8 cellular contexts compared by ENCODE assay signal in the genomic region with DNA sequence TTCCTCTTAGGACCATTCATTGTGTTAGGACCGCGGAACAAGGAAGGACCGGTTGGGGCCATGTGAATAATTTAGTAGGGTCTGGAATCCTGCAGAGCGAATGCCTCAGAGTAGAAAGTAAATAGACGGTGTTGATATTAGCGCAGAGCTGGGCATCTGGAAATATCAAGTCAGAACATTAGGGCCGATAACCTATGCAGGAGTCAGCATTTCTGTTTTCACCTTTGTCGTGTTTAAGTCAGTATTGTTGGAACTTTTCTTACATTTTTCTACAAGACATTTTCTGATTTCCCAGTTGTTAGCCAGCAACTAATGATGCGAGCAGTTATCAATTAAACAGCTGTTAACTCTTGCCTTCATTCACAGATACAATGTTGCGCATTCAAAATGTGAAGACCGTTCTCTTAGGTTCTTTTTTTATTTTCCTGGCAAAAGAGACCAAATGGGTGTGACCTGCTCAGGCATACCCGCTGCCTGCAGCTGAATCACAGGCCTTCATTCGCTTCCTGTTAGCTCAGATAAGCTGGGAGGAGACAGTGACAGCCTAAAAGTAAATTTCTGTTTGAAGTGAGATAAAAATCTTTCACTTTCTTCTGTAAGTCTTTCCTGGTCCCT. TPM values are rescaled to one million over a fixed set of nuclear protein-coding genes. Genes with fewer than 3 reads are reported as not detected.
DNase-seq lines count a peak whose midpoint lies in the region; TF ChIP-seq lines count a peak whose summit lies in the region.

No MANE protein-coding gene starts in this region.

- H3K9ac ChIP-seq in stomach smooth muscle (ENCODE audit: low read length in 2 of 2), result peak overlapping the region; percentile 76 to 97

- no peak for TF ChIP-seq CTCF in endothelial cell (IDR thresholded peaks at IDR 0.05; ENCODE audit: unreplicated experiment)

- peaks cover 11% of the 10 kb centered on the region for H3K36me3 ChIP-seq in mesodermal cell (ENCODE audit: control insufficient read depth, insufficient read depth, low read length)
- no peaks in the 10 kb centered on the region for H3K36me3 ChIP-seq in stomach smooth muscle (ENCODE audit: control insufficient read depth in 2 of 2, insufficient read depth in 2 of 2, low read length in 2 of 2)

- H3K4me3 Mint-ChIP-seq in endothelial cell (ENCODE audit: unreplicated experiment), result peak overlapping the region; percentile 92

- H3K27me3 Mint-ChIP-seq in endothelial cell (ENCODE audit: unreplicated experiment), result peaks cover 10% of the 10 kb centered on the region

- no peaks in the 10 kb centered on the region for H3K9me3 ChIP-seq in mesodermal cell (ENCODE audit: control insufficient read depth, low read length)
- H3K9me3 ChIP-seq in stomach smooth muscle (ENCODE audit: control insufficient read depth in 2 of 2, low read length in 2 of 2), result no peaks in the 10 kb centered on the region

- peaks cover 36% of the 10 kb centered on the region for H3K4me1 Mint-ChIP-seq in endothelial cell (ENCODE audit: unreplicated experiment)

- H3K4me3 ChIP-seq in mesodermal cell (ENCODE audit: extremely low read depth, insufficient read depth, low read length, poor library complexity, severe bottlenecking) (peak overlapping the region; percentile 96), stomach smooth muscle (ENCODE audit: low read length in 2 of 2) (peak overlapping the region; percentile 76 to 90)

- WGBS in mesodermal cell (ENCODE audit: insufficient coverage in 2 of 2), 2 experiments, result 8 to 15% methylated on average over 10 to 12 of the region's 13 CpGs

- H3K36me3 Mint-ChIP-seq in endothelial cell (ENCODE audit: low read depth, unreplicated experiment), result peaks cover 4% of the 10 kb centered on the region

- H3K27ac Mint-ChIP-seq in endothelial cell (ENCODE audit: unreplicated experiment), result peak overlapping the region; percentile 76

- DNase-seq in NCI-H2227 (lab: John Stamatoyannopoulos, UW; ENCODE audit: unreplicated experiment) (peak; percentile 28), NCI-H2227 treated with DMSO at 0.1 percent for 48 hours (lab: John Stamatoyannopoulos, UW) (no peak), NCI-H1694 treated with DMSO at 0.1 percent for 48 hours (lab: John Stamatoyannopoulos, UW) (peak; percentile 64), endothelial cell (ENCODE audit: low spot score) (no peak), NCI-H524 treated with DMSO at 0.1 percent for 48 hours (lab: John Stamatoyannopoulos, UW) (no peak)
- peak; percentile 50 to 54 for DNase-seq in activated CD4-positive, alpha-beta T cell treated with anti-CD3 and anti-CD28 coated beads, Interleukin-2, amount 50 U/mL, for 4 hours

- H3K27ac ChIP-seq in mesodermal cell (ENCODE audit: low read depth, low read length, severe bottlenecking) (peak overlapping the region; percentile 89), stomach smooth muscle (ENCODE audit: low read length) (peak overlapping the region; percentile 90)

- H3K27me3 ChIP-seq in stomach smooth muscle (ENCODE audit: control insufficient read depth in 1 of 2, insufficient read depth in 2 of 2, low read length in 2 of 2), result no peaks in the 10 kb centered on the region

- no peaks in the 10 kb centered on the region for H3K9me3 Mint-ChIP-seq in endothelial cell (ENCODE audit: unreplicated experiment)

- peaks cover 36% of the 10 kb centered on the region for H3K4me1 ChIP-seq in mesodermal cell (ENCODE audit: control insufficient read depth, insufficient read depth, low read length, poor library complexity, severe bottlenecking)
- peaks cover 31% of the 10 kb centered on the region for H3K4me1 ChIP-seq in stomach smooth muscle (ENCODE audit: control insufficient read depth, insufficient read depth, low read length)

RNA-seq across cellular contexts. Expression of a gene that starts 1.0 kb away (rescaled TPM):
- 604 TPM for total RNA-seq in endothelial cell (ENCODE audit: unreplicated experiment)
- 1,291 TPM for polyA plus RNA-seq in mesodermal cell (2013, experiment 1 of 2)
- 1,080 TPM for polyA plus RNA-seq in mesodermal cell (2013, experiment 2 of 2)

RNA-seq across cellular contexts. Expression of a gene that starts 34.4 kb away (rescaled TPM):
- 0.31 TPM for total RNA-seq in endothelial cell (ENCODE audit: unreplicated experiment)
- not detected for polyA plus RNA-seq in mesodermal cell (2013, experiment 1 of 2)
- 0.66 TPM for polyA plus RNA-seq in mesodermal cell (2013, experiment 2 of 2)

RNA-seq across cellular contexts. Expression of a gene that starts 40.4 kb away (rescaled TPM):
- total RNA-seq in endothelial cell (ENCODE audit: unreplicated experiment), result 77.4 TPM
- 39.9 TPM for polyA plus RNA-seq in mesodermal cell (2013, experiment 1 of 2)
- polyA plus RNA-seq in mesodermal cell (2013, experiment 2 of 2), result 34.5 TPM

Comparison
In these comparisons a context has a peak if more than half of its experiments do, and no peak if none do; other contexts are left out.
1. DNase-seq: peak in NCI-H2227 (single experiment), NCI-H1694 treated with DMSO at 0.1 percent for 48 hours (single experiment) and activated CD4-positive, alpha-beta T cell treated with anti-CD3 and anti-CD28 coated beads, Interleukin-2, amount 50 U/mL, for 4 hours (2 of 2); none in NCI-H2227 treated with DMSO at 0.1 percent for 48 hours (single experiment), endothelial cell (single experiment) and NCI-H524 treated with DMSO at 0.1 percent for 48 hours (single experiment).